Comparison of ENCODE assay signal across 20 cellular contexts in genomic region chr19:45413497-45413896, GRCh38. TPM values are rescaled to one million over a fixed set of nuclear protein-coding genes. Genes with fewer than 3 reads are reported as not detected.
"Had no signal": no experiment of that assay in that cellular context is flagged by ENCODE, and none has a peak within 500 bp of the region (broad histone marks: within the 10 kb centered on the region; RNA-seq: fewer than 3 reads in every experiment).

No MANE protein-coding gene starts in this region.

- H3K4me1 Mint-ChIP-seq: WTC11 had no signal

- H3K4me3 Mint-ChIP-seq: nephron; stimulated activated effector memory CD8-positive, alpha-beta T cell treated with anti-CD3 and anti-CD28 coated beads, Interleukin-12 subunit alpha, Interleukin-12 subunit beta, amount 100 ng/mL, for 72 hours; type B pancreatic cell; WTC11 had no signal

- H3K27me3 Mint-ChIP-seq: type B pancreatic cell had no signal

- H3K4me3 ChIP-seq: pancreas, psoas muscle, testis, vagina had no signal

- H3K9me3 Mint-ChIP-seq: activated naive CD4-positive, alpha-beta T cell treated with anti-CD3 and anti-CD28 coated beads, Interleukin-2, amount 50 U/mL, for 72 hours; nephron; stimulated activated effector memory CD8-positive, alpha-beta T cell treated with anti-CD3 and anti-CD28 coated beads, Interleukin-12 subunit alpha, Interleukin-12 subunit beta, amount 100 ng/mL, for 72 hours; type B pancreatic cell; WTC11 had no signal

- ATAC-seq: activated naive CD4-positive, alpha-beta T cell treated with anti-CD3 and anti-CD28 coated beads, Interleukin-2, amount 50 U/mL, for 72 hours; foreskin keratinocyte; left lobe of liver; pancreas; psoas muscle; right cardiac atrium; stimulated activated effector memory CD8-positive, alpha-beta T cell treated with anti-CD3 and anti-CD28 coated beads, Interleukin-12 subunit alpha, Interleukin-12 subunit beta, amount 100 ng/mL, for 72 hours; WTC11 had no signal

- DNase-seq: activated T-cell treated with anti-CD3 and anti-CD28 coated beads, Interleukin-2, amount 50 U/mL, for 1 hour; cerebellar nuclear complex; cortex of kidney; foreskin keratinocyte; midbrain; pancreas; psoas muscle; stimulated activated CD4-positive, alpha-beta T cell treated with anti-CD3 and anti-CD28 coated beads, Interleukin-12 subunit alpha, Interleukin-12 subunit beta, amount 100 ng/mL, for 4 hours; stimulated activated CD4-positive, alpha-beta T cell treated with anti-CD3 and anti-CD28 coated beads, Interleukin-1b, Interleukin-23, amount 100 ng/mL, for 48 hours; T-helper 9 cell; testis had no signal

- H3K27ac ChIP-seq: foreskin keratinocyte, pancreas, psoas muscle, testis, vagina had no signal

- H3K27ac Mint-ChIP-seq: activated naive CD4-positive, alpha-beta T cell treated with anti-CD3 and anti-CD28 coated beads, Interleukin-2, amount 50 U/mL, for 72 hours; nephron; stimulated activated effector memory CD8-positive, alpha-beta T cell treated with anti-CD3 and anti-CD28 coated beads, Interleukin-12 subunit alpha, Interleukin-12 subunit beta, amount 100 ng/mL, for 72 hours; WTC11 had no signal

RNA-seq across cellular contexts. Expression of gene PPP1R13L, which starts 8.6 kb away (rescaled TPM):
- total RNA-seq: skeletal muscle tissue had no signal
